8 cellular contexts compared by ENCODE assay signal in genomic region chr1:225653463-225654276, GRCh38. TPM values are rescaled to one million over a fixed set of nuclear protein-coding genes. Genes with fewer than 3 reads are reported as not detected.
DNase-seq lines count a peak whose midpoint lies in the region; FAIRE-seq and TF ChIP-seq lines count a peak whose summit lies in the region.

No MANE protein-coding gene starts in this region.

- H3K4me2 ChIP-seq in smooth muscle cell = peak overlapping the region; percentile 99

- WGBS in smooth muscle cell (ENCODE audit: low lambda C conversion rate) = 2% methylated on average over 64 of the region's 70 CpGs

- no peaks in the 10 kb centered on the region for H3K27me3 ChIP-seq in smooth muscle cell (ENCODE audit: low read depth)

- FAIRE-seq in GM12891 (lab: Jason Lieb, UNC) = no peak

- no peak for TF ChIP-seq CTCF in smooth muscle cell (IDR thresholded peaks at IDR 0.05; ENCODE audit: borderline replicate concordance, insufficient read depth, poor library complexity, severe bottlenecking)

- peaks cover 38% of the 10 kb centered on the region for H3F3A ChIP-seq in smooth muscle cell (ENCODE audit: low read depth)

- H2AFZ ChIP-seq in smooth muscle cell (ENCODE audit: low read depth) = no peak overlapping the region

- peak overlapping the region; percentile 98 for H3K4me3 ChIP-seq in smooth muscle cell

- no peaks in the 10 kb centered on the region for H3K9me3 ChIP-seq in smooth muscle cell (replicated peaks; ENCODE audit: low read depth)

- peak overlapping the region; percentile 93 for H3K27ac ChIP-seq in cingulate gyrus (ENCODE audit: low read depth, low read length)
- peak overlapping the region; percentile 99 for H3K27ac ChIP-seq in smooth muscle cell (ENCODE audit: low read depth)

- peak overlapping the region; percentile 98 for H3K9ac ChIP-seq in smooth muscle cell (ENCODE audit: low read depth)

- H4K20me1 ChIP-seq in smooth muscle cell (ENCODE audit: low read depth) = peaks cover 37% of the 10 kb centered on the region

- H3K36me3 ChIP-seq in smooth muscle cell (ENCODE audit: low read depth) = no peaks in the 10 kb centered on the region

- TF ChIP-seq POLR2A in GM12891 (IDR thresholded peaks at IDR 0.05; ENCODE audit: low read depth, low read length) = no peak

- peaks cover 41% of the 10 kb centered on the region for H3K79me2 ChIP-seq in smooth muscle cell (ENCODE audit: low read depth)

- peaks cover 33% of the 10 kb centered on the region for H3K4me1 ChIP-seq in smooth muscle cell (ENCODE audit: low read depth)

- DNase-seq in A172 (ENCODE audit: low spot score) (peak; percentile 66), GM12891 (ENCODE audit: insufficient read length, low spot score) (peak; percentile 34), HuH-7.5 (ENCODE audit: low spot score) (peak; percentile 55), SW480 (ENCODE audit: low spot score) (peak; percentile 72), kidney glomerular epithelial cell (lab: John Stamatoyannopoulos, UW) (peak; percentile 48), smooth muscle cell (lab: John Stamatoyannopoulos, UW; ENCODE audit: unreplicated experiment) (peak; percentile 72), COLO829 (ENCODE audit: low spot score) (no peak)

TF ChIP-seq in GM12891, 5 proteins besides CTCF, POLR2A, EP300 and RAD21:
- TF ChIP-seq SPI1 (IDR thresholded peaks at IDR 0.05; ENCODE audit: low read depth, low read length) (no peak), TAF1 (IDR thresholded peaks at IDR 0.05; ENCODE audit: low read depth, low read length) (no peak), POLR2AphosphoS5 (IDR thresholded peaks at IDR 0.05; ENCODE audit: low read depth, low read length) (no peak), PAX5 (IDR thresholded peaks at IDR 0.05; ENCODE audit: insufficient read depth, low read length, severe bottlenecking) (no peak), POU2F2 (IDR thresholded peaks at IDR 0.05; ENCODE audit: low read depth, low read length) (no peak)

RNA-seq across cellular contexts. Expression of gene ENAH, which starts 0.7 kb away (rescaled TPM):
- total RNA-seq in A172 (2014; rRNA removed; shearing (Covaris generic)) = 129 and 155 TPM in 2 replicates
- not detected for polyA plus RNA-seq in GM12891 (2012; ENCODE audit: low read depth, missing spikeins)
- total RNA-seq in smooth muscle cell = 147 and 170 TPM in 2 replicates
- 39.3 and 70.5 TPM in 2 replicates for polyA plus RNA-seq in smooth muscle cell
